Comparison of ENCODE assay signal across 1 cellular context in the genomic region with DNA sequence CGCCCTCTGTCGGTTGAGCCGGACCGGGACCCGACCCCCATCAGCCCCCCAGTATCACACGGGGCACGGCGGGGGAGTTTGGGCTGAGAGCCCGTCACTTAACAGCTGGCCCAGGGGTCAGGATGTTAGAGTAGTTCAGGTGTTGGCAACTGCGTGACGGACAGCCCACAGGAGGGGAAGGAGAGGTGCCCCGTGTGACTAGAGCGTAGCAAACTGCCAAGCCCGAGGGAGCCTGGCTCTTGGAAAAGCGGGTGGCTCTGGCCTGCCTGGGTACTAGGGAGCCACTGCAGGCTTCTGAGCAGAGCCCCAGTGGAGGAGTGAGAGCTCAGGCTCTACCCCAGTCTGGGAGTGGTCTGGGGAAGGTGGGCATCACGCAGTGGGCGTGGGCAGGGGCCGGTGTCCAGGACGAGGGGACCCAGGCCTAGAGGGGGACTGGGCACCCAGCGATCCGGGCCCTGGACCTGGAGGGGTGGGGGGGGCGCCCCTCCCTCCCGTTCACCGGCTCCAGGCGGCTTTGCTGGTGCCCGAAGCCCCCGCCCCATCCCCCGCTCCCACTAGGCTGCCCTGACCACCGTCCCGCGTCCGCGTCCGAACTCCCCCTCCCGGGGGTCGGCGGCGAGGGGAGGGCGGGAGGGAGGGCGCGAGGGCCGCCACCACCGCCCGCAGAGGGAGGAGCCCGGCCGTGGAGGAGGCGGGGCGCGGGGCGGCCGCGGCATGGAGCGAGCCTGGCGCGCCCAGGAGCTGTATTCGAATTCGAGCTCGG.
TF ChIP-seq lines count a peak whose summit lies in the region.

No MANE protein-coding gene starts in this region.

TF ChIP-seq in HCT116, 20 proteins besides CTCF, POLR2A, EP300 and RAD21 (continued from another document):
- TF ChIP-seq CBX3 (IDR thresholded peaks at IDR 0.05; ENCODE audit: low read depth) (no peak), FOSL1 (IDR thresholded peaks at IDR 0.05; ENCODE audit: low read depth) (no peak), SRF (IDR thresholded peaks at IDR 0.05; ENCODE audit: low read depth) (no peak)
- TF ChIP-seq, protein P1, sequence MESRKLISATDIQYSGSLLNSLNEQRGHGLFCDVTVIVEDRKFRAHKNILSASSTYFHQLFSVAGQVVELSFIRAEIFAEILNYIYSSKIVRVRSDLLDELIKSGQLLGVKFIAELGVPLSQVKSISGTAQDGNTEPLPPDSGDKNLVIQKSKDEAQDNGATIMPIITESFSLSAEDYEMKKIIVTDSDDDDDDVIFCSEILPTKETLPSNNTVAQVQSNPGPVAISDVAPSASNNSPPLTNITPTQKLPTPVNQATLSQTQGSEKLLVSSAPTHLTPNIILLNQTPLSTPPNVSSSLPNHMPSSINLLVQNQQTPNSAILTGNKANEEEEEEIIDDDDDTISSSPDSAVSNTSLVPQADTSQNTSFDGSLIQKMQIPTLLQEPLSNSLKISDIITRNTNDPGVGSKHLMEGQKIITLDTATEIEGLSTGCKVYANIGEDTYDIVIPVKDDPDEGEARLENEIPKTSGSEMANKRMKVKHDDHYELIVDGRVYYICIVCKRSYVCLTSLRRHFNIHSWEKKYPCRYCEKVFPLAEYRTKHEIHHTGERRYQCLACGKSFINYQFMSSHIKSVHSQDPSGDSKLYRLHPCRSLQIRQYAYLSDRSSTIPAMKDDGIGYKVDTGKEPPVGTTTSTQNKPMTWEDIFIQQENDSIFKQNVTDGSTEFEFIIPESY (IDR thresholded peaks at IDR 0.05; ENCODE audit: extremely low read depth, insufficient replicate concordance, low read length), result no peak
